Comparison of ENCODE assay signal across 2 cellular contexts in the genomic region with DNA sequence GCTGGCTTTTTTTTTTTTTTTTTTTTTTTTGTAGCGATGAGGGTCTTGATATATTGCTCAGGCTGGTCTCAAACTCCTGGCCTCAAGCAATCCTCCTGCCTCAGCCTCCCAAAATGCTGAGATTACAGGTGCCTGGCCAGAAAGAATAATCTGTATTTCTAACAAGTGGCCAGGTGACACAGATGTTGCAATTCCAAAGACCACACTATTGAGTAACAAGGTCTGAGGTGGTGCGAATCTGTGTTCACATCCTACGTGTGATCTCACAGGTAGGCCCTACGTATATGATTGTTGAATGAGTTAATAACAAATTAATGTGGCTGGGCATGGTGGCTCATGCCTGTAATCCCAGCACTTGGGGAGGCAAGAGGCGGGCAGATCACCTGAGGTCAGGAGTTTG.
TF ChIP-seq lines count a peak whose summit lies in the region.

No MANE protein-coding gene starts in this region.

TF ChIP-seq in HepG2, 621 proteins besides CTCF, POLR2A, EP300 and RAD21:
- TF ChIP-seq HOXD1 (CRISPR knock-in tag; IDR thresholded peaks at IDR 0.05) (no peak), ZSCAN20 (CRISPR knock-in tag; IDR thresholded peaks at IDR 0.05; ENCODE audit: borderline replicate concordance) (no peak), BCL6 (CRISPR knock-in tag; IDR thresholded peaks at IDR 0.05) (no peak), CEBPG (CRISPR knock-in tag; IDR thresholded peaks at IDR 0.05) (peak; percentile 76), CEBPB (IDR thresholded peaks at IDR 0.05; ENCODE audit: borderline replicate concordance, low read depth, low read length) (peak; percentile 82), RXRA (CRISPR knock-in tag; IDR thresholded peaks at IDR 0.05) (no peak), ZBTB42 (CRISPR knock-in tag; IDR thresholded peaks at IDR 0.05) (no peak), CCAR2 (optimal IDR thresholded peaks at IDR 0.05; ENCODE audit: low read depth, low read length) (no peak), ZNF572 (CRISPR knock-in tag; IDR thresholded peaks at IDR 0.05) (no peak)

TF ChIP-seq in K562, 482 proteins besides CTCF, POLR2A, EP300 and RAD21:
- TF ChIP-seq KAT2B (IDR thresholded peaks at IDR 0.05; ENCODE audit: low read depth, low read length) (no peak), CEBPB (tag; IDR thresholded peaks at IDR 0.05) (0 out of 2 replicates have a peak, but pooled peaks have one; percentile 10)
